ENCODE assay signal across 15 cellular contexts in genomic region chr4:16508968-16509367, GRCh38.
DNase-seq lines count a peak whose midpoint lies in the region; ATAC-seq and TF ChIP-seq lines count a peak whose summit lies in the region.
"Had no signal": no experiment of that assay in that cellular context is flagged by ENCODE, and none has a peak within 500 bp of the region (broad histone marks: within the 10 kb centered on the region; RNA-seq: fewer than 3 reads in every experiment).

No MANE protein-coding gene starts in this region.

- no peak overlapping the region for H3K27ac Mint-ChIP-seq in activated CD8-positive, alpha-beta T cell treated with anti-CD3 and anti-CD28 coated beads for 36 hours
- no peak overlapping the region for H3K27ac Mint-ChIP-seq in activated CD8-positive, alpha-beta T cell treated with anti-CD3 and anti-CD28 coated beads, Interleukin-2, amount 10 ng/mL, durations not matched to agents 7 days and 5 days
- H3K27ac Mint-ChIP-seq: naive B cell had no signal

- peaks cover 7% of the 10 kb centered on the region for H3K9me3 Mint-ChIP-seq in activated CD8-positive, alpha-beta T cell treated with anti-CD3 and anti-CD28 coated beads for 36 hours
- H3K9me3 Mint-ChIP-seq in activated CD8-positive, alpha-beta T cell treated with anti-CD3 and anti-CD28 coated beads, Interleukin-2, amount 10 ng/mL, durations not matched to agents 7 days and 5 days (ENCODE audit: insufficient read depth), result peaks cover 4% of the 10 kb centered on the region

- intact Hi-C loops in activated CD8-positive, alpha-beta T cell treated with anti-CD3 and anti-CD28 coated beads for 36 hours (cut with micrococcal nuclease), result no loop called here
- intact Hi-C loops in testis (cut with DNase I; ENCODE audit: low total_unique reads), result no loop called here

- no peak overlapping the region for H3K27ac ChIP-seq in testis
- H3K27ac ChIP-seq: A549, spleen had no signal

- no peaks in the 10 kb centered on the region for H3K4me1 Mint-ChIP-seq in activated CD8-positive, alpha-beta T cell treated with anti-CD3 and anti-CD28 coated beads for 36 hours (ENCODE audit: low read depth)
- no peaks in the 10 kb centered on the region for H3K4me1 Mint-ChIP-seq in activated CD8-positive, alpha-beta T cell treated with anti-CD3 and anti-CD28 coated beads, Interleukin-2, amount 10 ng/mL, durations not matched to agents 7 days and 5 days (ENCODE audit: low read depth)
- H3K4me1 Mint-ChIP-seq: naive B cell had no signal

- H3K36me3 ChIP-seq in NT2/D1 (ENCODE audit: insufficient read depth, insufficient read length, low read length) (peaks cover 15% of the 10 kb centered on the region), testis (ENCODE audit: low read depth, missing control alignments) (peaks cover 3% of the 10 kb centered on the region)

- H3K4me3 Mint-ChIP-seq in activated CD8-positive, alpha-beta T cell treated with anti-CD3 and anti-CD28 coated beads for 36 hours, result no peak overlapping the region
- H3K4me3 Mint-ChIP-seq in activated CD8-positive, alpha-beta T cell treated with anti-CD3 and anti-CD28 coated beads, Interleukin-2, amount 10 ng/mL, durations not matched to agents 7 days and 5 days, result no peak overlapping the region
- H3K4me3 Mint-ChIP-seq: naive B cell had no signal

- no peak for ATAC-seq in activated CD8-positive, alpha-beta T cell treated with anti-CD3 and anti-CD28 coated beads for 36 hours
- ATAC-seq in activated CD8-positive, alpha-beta T cell treated with anti-CD3 and anti-CD28 coated beads, Interleukin-2, amount 10 ng/mL, durations not matched to agents 7 days and 5 days, result no peak
- ATAC-seq in esophagus mucosa (peak; percentile 18), HG02840 (IDR thresholded peaks at IDR 0.05; ENCODE audit: low FRiP score, unreplicated experiment) (no peak), HG03135 (IDR thresholded peaks at IDR 0.05; ENCODE audit: unreplicated experiment) (no peak)
- ATAC-seq: A549 had no signal

- DNase-seq in activated CD8-positive, alpha-beta T cell treated with anti-CD3 and anti-CD28 coated beads for 36 hours, result no peak
- no peak for DNase-seq in activated CD8-positive, alpha-beta T cell treated with anti-CD3 and anti-CD28 coated beads, Interleukin-2, amount 10 ng/mL, durations not matched to agents 7 days and 5 days
- DNase-seq in NT2/D1 (ENCODE audit: low read depth, low spot score) (peak; percentile 11), testis (no peak)
- no peak for DNase-seq in activated effector memory CD4-positive, alpha-beta T cell treated with anti-CD3 and anti-CD28 coated beads, Interleukin-2, amount 50 U/mL, for 16 hours
- DNase-seq: activated naive CD4-positive, alpha-beta T cell treated with anti-CD3 and anti-CD28 coated beads, Interleukin-2, amount 50 U/mL, for 16 hours; GF-D8; naive B cell; NCI-H146; NCI-H774; spleen had no signal

- H3K4me3 ChIP-seq in NT2/D1 (ENCODE audit: insufficient read length, low read depth) (no peak overlapping the region), testis (no peak overlapping the region)
- H3K4me3 ChIP-seq: A549, spleen had no signal

- CTCF ChIA-PET in activated CD8-positive, alpha-beta T cell treated with anti-CD3 and anti-CD28 coated beads for 36 hours (lab: Charles Lee), result interaction anchor here (1.0 kb wide), 1 partner anchor 220 kb away, joined by 3 read pairs; no protein-coding TSS in a partner anchor
- CTCF ChIA-PET in activated CD8-positive, alpha-beta T cell treated with anti-CD3 and anti-CD28 coated beads, Interleukin-2, amount 10 ng/mL, durations not matched to agents 7 days and 5 days (lab: Charles Lee), result interaction anchor here (1.2 kb wide), 1 partner anchor 15 kb away, joined by 3 read pairs; no protein-coding TSS in a partner anchor

- no peaks in the 10 kb centered on the region for H3K27me3 ChIP-seq in NT2/D1 (ENCODE audit: insufficient read depth, insufficient read length)
- no peaks in the 10 kb centered on the region for H3K27me3 ChIP-seq in testis
- H3K27me3 ChIP-seq: spleen had no signal

- peak; percentile 43 for TF ChIP-seq CTCF in activated CD8-positive, alpha-beta T cell treated with anti-CD3 and anti-CD28 coated beads for 36 hours (IDR thresholded peaks at IDR 0.05)
- peak in 2 of 3 experiments; percentile 36 to 38 for TF ChIP-seq CTCF in testis (IDR thresholded peaks at IDR 0.05)

- no peak overlapping the region for H3K9ac ChIP-seq in NT2/D1 (ENCODE audit: insufficient read length, low read depth)

- H3K36me3 Mint-ChIP-seq in activated CD8-positive, alpha-beta T cell treated with anti-CD3 and anti-CD28 coated beads for 36 hours (ENCODE audit: low read depth), result no peaks in the 10 kb centered on the region
- no peaks in the 10 kb centered on the region for H3K36me3 Mint-ChIP-seq in activated CD8-positive, alpha-beta T cell treated with anti-CD3 and anti-CD28 coated beads, Interleukin-2, amount 10 ng/mL, durations not matched to agents 7 days and 5 days (ENCODE audit: low read depth)

- peaks cover 24% of the 10 kb centered on the region for H3K9me3 ChIP-seq in NT2/D1 (ENCODE audit: insufficient read depth, low read length)
- H3K9me3 ChIP-seq in testis, result no peaks in the 10 kb centered on the region
- H3K9me3 ChIP-seq: A549 had no signal

- H3K4me1 ChIP-seq in NT2/D1 (ENCODE audit: insufficient read depth, insufficient read length) (no peaks in the 10 kb centered on the region), testis (no peaks in the 10 kb centered on the region)
- H3K4me1 ChIP-seq: A549, spleen had no signal

- POLR2A ChIA-PET in activated CD8-positive, alpha-beta T cell treated with anti-CD3 and anti-CD28 coated beads for 36 hours (lab: Charles Lee), result no interaction called here
- POLR2A ChIA-PET in activated CD8-positive, alpha-beta T cell treated with anti-CD3 and anti-CD28 coated beads, Interleukin-2, amount 10 ng/mL, durations not matched to agents 7 days and 5 days (lab: Charles Lee), result no interaction called here

- H3K27me3 Mint-ChIP-seq in activated CD8-positive, alpha-beta T cell treated with anti-CD3 and anti-CD28 coated beads for 36 hours, result no peaks in the 10 kb centered on the region
- no peaks in the 10 kb centered on the region for H3K27me3 Mint-ChIP-seq in activated CD8-positive, alpha-beta T cell treated with anti-CD3 and anti-CD28 coated beads, Interleukin-2, amount 10 ng/mL, durations not matched to agents 7 days and 5 days (ENCODE audit: low read depth)

- WGBS in testis, 2 donors, result 77 to 86% methylated on average over 1 of the region's 1 CpG

- no peak for TF ChIP-seq POLR2A in testis (IDR thresholded peaks at IDR 0.05)
